In the genomic region with DNA sequence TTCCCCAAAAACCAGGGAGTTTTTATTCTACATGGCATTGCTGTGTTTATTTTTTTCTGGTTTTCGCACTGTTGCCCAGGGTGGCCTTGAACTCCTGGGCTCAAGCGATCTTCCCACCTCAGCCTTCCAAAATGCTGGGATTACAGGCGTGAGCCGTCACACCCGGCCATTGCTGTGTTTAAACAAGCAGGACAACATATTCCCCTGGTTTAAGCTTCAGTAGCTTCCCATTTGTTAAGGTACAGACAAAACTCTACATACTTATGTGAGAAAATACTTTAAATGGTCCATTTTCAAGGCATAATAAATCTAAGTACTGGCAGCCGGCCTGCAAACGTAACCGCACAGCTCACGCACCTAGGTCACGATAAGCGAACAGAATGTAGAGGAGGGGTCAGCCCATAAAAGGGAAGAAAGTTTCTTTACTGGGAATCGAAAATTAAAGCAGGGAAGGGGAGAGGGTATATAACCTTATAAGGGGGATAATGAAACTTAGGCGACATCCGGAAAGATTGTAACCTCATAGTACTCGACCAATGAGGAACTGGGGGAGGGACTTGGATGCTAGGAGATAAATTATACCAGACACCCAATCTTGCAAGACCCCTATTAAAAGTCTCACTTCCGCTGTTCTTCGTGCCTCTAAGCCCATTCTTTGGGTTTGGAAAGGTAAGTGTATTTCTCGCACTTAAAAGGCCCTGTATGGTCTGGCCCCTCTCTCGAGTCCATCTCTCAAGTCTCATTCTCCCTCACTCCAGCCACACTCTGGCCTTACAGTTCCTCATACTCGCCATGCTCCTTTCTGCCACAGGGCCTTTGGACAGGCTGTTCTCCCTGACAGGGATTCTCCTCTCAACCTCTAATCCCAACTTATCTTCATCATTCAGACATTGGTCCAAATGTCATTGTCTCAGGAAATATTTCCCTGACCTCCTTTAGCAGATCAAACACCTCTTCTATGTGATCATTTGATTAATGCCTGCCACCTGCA, we compare ENCODE assay signal across 8 cellular contexts. TPM values are rescaled to one million over a fixed set of nuclear protein-coding genes. Genes with fewer than 3 reads are reported as not detected.
DNase-seq lines count a peak whose midpoint lies in the region; ATAC-seq and TF ChIP-seq lines count a peak whose summit lies in the region.

No MANE protein-coding gene starts in this region.

- H3K9me3 Mint-ChIP-seq in CD4-positive, CD25-positive, alpha-beta regulatory T cell = no peaks in the 10 kb centered on the region
- no peaks in the 10 kb centered on the region for H3K9me3 Mint-ChIP-seq in neural crest cell

- H3K4me3 ChIP-seq in CD4-positive, CD25-positive, alpha-beta regulatory T cell (ENCODE audit: low read depth, low read length) = peak overlapping the region; percentile 97
- H3K4me3 ChIP-seq in effector memory CD4-positive, alpha-beta T cell (ENCODE audit: insufficient read depth, low read depth, low read length, poor library complexity, severe bottlenecking) = peak overlapping the region; percentile 31

- peak in 1 of 3 donors; percentile 18 for DNase-seq in CD4-positive, CD25-positive, alpha-beta regulatory T cell
- DNase-seq in NOMO-1 treated with DMSO at 0.1 percent for 48 hours (lab: John Stamatoyannopoulos, UW; ENCODE audit: unreplicated experiment) = peak; percentile 63
- DNase-seq in effector memory CD4-positive, alpha-beta T cell = no peak
- DNase-seq in neural crest cell (ENCODE audit: low read depth, low spot score) = no peak
- DNase-seq in ureter (ENCODE audit: low spot score) = no peak
- DNase-seq in germinal center (ENCODE audit: low spot score) = no peak
- no peak for DNase-seq in stimulated activated CD4-positive, alpha-beta T cell treated with anti-CD3 and anti-CD28 coated beads, Interleukin-2, amount 100 ng/mL, for 48 hours

- H3K4me1 ChIP-seq in CD4-positive, CD25-positive, alpha-beta regulatory T cell (ENCODE audit: control insufficient read depth, insufficient read depth, low read length, poor library complexity, severe bottlenecking) = peaks cover 4% of the 10 kb centered on the region
- peaks cover 3% of the 10 kb centered on the region for H3K4me1 ChIP-seq in effector memory CD4-positive, alpha-beta T cell (ENCODE audit: control insufficient read depth, insufficient read depth, low read length, poor library complexity, severe bottlenecking)

- H3K27me3 ChIP-seq in CD4-positive, CD25-positive, alpha-beta regulatory T cell (ENCODE audit: control insufficient read depth, insufficient read depth, low read length) = no peaks in the 10 kb centered on the region
- no peaks in the 10 kb centered on the region for H3K27me3 ChIP-seq in effector memory CD4-positive, alpha-beta T cell (replicated peaks; ENCODE audit: control insufficient read depth, insufficient read depth, low read length, poor library complexity, severe bottlenecking)

- peaks cover 11% of the 10 kb centered on the region for H3K27me3 Mint-ChIP-seq in CD4-positive, CD25-positive, alpha-beta regulatory T cell
- no peaks in the 10 kb centered on the region for H3K27me3 Mint-ChIP-seq in neural crest cell (ENCODE audit: low read depth)

- peaks cover 0 to 5% (median 3%) of the 10 kb centered on the region in 4 donors for H3K4me1 Mint-ChIP-seq in CD4-positive, CD25-positive, alpha-beta regulatory T cell
- H3K4me1 Mint-ChIP-seq in neural crest cell = peaks cover 6% of the 10 kb centered on the region

- peak overlapping the region; percentile 90 for H3K27ac ChIP-seq in CD4-positive, CD25-positive, alpha-beta regulatory T cell (ENCODE audit: insufficient read depth, low read length, poor library complexity, severe bottlenecking)
- H3K27ac ChIP-seq in effector memory CD4-positive, alpha-beta T cell (ENCODE audit: insufficient read depth, low read length, poor library complexity, severe bottlenecking) = peak overlapping the region; percentile 74

- H3K36me3 Mint-ChIP-seq in CD4-positive, CD25-positive, alpha-beta regulatory T cell = no peaks in the 10 kb centered on the region
- no peaks in the 10 kb centered on the region for H3K36me3 Mint-ChIP-seq in neural crest cell (ENCODE audit: low read depth)

- H3K27ac Mint-ChIP-seq in CD4-positive, CD25-positive, alpha-beta regulatory T cell = peak overlapping the region in 1 of 3 donors; percentile 40
- peak overlapping the region; percentile 59 for H3K27ac Mint-ChIP-seq in neural crest cell (ENCODE audit: unreplicated experiment)

- ATAC-seq in CD4-positive, CD25-positive, alpha-beta regulatory T cell (ENCODE audit: low read depth in 2 of 2) = no peak
- no peak for ATAC-seq in HG03442 (IDR thresholded peaks at IDR 0.05; ENCODE audit: unreplicated experiment)

- no peaks in the 10 kb centered on the region for H3K36me3 ChIP-seq in CD4-positive, CD25-positive, alpha-beta regulatory T cell (ENCODE audit: control insufficient read depth, insufficient read depth, low read length)
- no peaks in the 10 kb centered on the region for H3K36me3 ChIP-seq in effector memory CD4-positive, alpha-beta T cell (ENCODE audit: control insufficient read depth, insufficient read depth, low read length)

- no peaks in the 10 kb centered on the region for H3K9me3 ChIP-seq in CD4-positive, CD25-positive, alpha-beta regulatory T cell (ENCODE audit: control insufficient read depth in 2 of 2, low read length in 2 of 2)
- H3K9me3 ChIP-seq in effector memory CD4-positive, alpha-beta T cell (ENCODE audit: control insufficient read depth, low read length) = no peaks in the 10 kb centered on the region

- TF ChIP-seq CTCF in neural crest cell (conservative IDR thresholded peaks at IDR 0.05) = no peak

- peak overlapping the region in 1 of 4 donors; percentile 79 for H3K4me3 Mint-ChIP-seq in CD4-positive, CD25-positive, alpha-beta regulatory T cell
- no peak overlapping the region for H3K4me3 Mint-ChIP-seq in neural crest cell

RNA-seq across cellular contexts. Expression of a gene that starts 59.2 kb away (rescaled TPM):
- 1.8 TPM for total RNA-seq in CD4-positive, CD25-positive, alpha-beta regulatory T cell
- under 1 TPM in 2 of 4 donors, not detected in 2; 0.05 to 0.37 TPM for polyA plus RNA-seq in CD4-positive, CD25-positive, alpha-beta regulatory T cell
- total RNA-seq in neural crest cell (0.21 and 0.48 TPM in 2 replicates), ureter (0.55 TPM)

RNA-seq across cellular contexts. Expression of a gene that starts 59.8 kb away (rescaled TPM):
- 12.7 TPM for total RNA-seq in CD4-positive, CD25-positive, alpha-beta regulatory T cell
- polyA plus RNA-seq in CD4-positive, CD25-positive, alpha-beta regulatory T cell = 10 to 100 TPM; 49.2 to 89.3 (median 56.3) TPM
- 48.7 and 49.5 TPM in 2 replicates for total RNA-seq in neural crest cell
- 16.3 TPM for total RNA-seq in ureter
